ENCODE assay signal across 8 cellular contexts in the genomic region with DNA sequence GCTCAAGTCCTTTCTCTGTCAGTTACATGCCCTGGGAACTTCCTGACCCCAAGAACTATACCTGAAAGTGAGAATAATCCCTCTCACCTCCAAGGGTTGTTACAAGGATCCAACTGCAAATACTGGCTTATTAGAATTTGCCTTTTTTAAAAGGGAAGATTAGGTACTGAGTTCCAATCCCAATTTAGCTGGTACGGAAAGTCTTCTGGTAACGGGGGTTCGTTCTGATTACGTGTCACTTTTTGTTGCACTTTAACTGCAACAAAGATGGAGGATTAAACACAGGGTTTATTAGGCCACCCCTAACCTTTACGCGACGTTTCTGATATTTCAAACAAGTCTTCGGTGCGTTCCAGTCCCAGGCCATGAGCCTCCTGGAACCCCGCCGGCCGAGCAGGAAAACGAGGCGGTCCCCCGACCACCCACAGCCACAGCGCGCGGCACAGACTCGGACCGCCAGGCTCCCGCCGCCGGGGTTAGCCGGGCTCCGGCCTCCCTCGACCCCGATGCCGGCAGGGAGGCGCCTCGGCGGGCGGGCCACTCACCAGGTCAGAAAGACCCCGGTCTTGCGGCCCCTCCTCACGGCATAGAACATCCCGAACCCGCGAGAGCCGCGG. TPM values are rescaled to one million over a fixed set of nuclear protein-coding genes. Genes with fewer than 3 reads are reported as not detected.
DNase-seq lines count a peak whose midpoint lies in the region; ATAC-seq and TF ChIP-seq lines count a peak whose summit lies in the region.

No MANE protein-coding gene starts in this region.

- peak overlapping the region; percentile 87 to 96 for H3K27ac ChIP-seq in tibial artery

- peak overlapping the region; percentile 94 for H3K27ac Mint-ChIP-seq in activated naive CD8-positive, alpha-beta T cell treated with anti-CD3 and anti-CD28 coated beads, Interleukin-2, amount 50 U/mL, for 24 hours

- in situ Hi-C loops in GM13976 (cut with MboI; ENCODE audit: low sequenced_read_pairs, unreplicated experiment), result no loop called here

- peaks cover 1% of the 10 kb centered on the region for H3K36me3 ChIP-seq in kidney epithelial cell (ENCODE audit: control insufficient read depth, insufficient read depth, low read length)
- H3K36me3 ChIP-seq in tibial artery, result peaks cover 22 to 45% (median 27%) of the 10 kb centered on the region in 3 donors

- H3K36me3 Mint-ChIP-seq in activated naive CD8-positive, alpha-beta T cell treated with anti-CD3 and anti-CD28 coated beads, Interleukin-2, amount 50 U/mL, for 24 hours (ENCODE audit: low read depth), result peaks cover 43% of the 10 kb centered on the region

- peaks cover 0 to 17% (median 10%) of the 10 kb centered on the region in 4 donors for H3K4me1 ChIP-seq in tibial artery

- TF ChIP-seq CTCF in AG09309 (IDR thresholded peaks at IDR 0.05; ENCODE audit: control insufficient read depth, insufficient read depth, low read depth, low read length, missing control alignments) (no peak), kidney epithelial cell (IDR thresholded peaks at IDR 0.05; ENCODE audit: insufficient read depth, low read length, poor library complexity, severe bottlenecking) (no peak), tibial artery (IDR thresholded peaks at IDR 0.05) (no peak), GM13976 (IDR thresholded peaks at IDR 0.05; ENCODE audit: borderline replicate concordance, control extremely low read depth, extremely low read depth, insufficient read depth, missing control alignments) (no peak)

- intact Hi-C loops in tibial artery (cut with DNase I; ENCODE audit: low total_unique reads) (loop anchor here (1.0 to 5.0 kb wide), 2 partner anchors 18 to 35 kb away; a partner anchor contains a TSS), sciatic nerve (cut with DNase I) (no loop called here)

- H3K4me3 ChIP-seq in AG09309 (ENCODE audit: control insufficient read depth, low read depth, low read length) (peak overlapping the region; percentile 97), kidney epithelial cell (ENCODE audit: low read depth, low read length) (peak overlapping the region; percentile 81), tibial artery (peak overlapping the region; percentile 74 to 98)

- H3K9me3 Mint-ChIP-seq in activated naive CD8-positive, alpha-beta T cell treated with anti-CD3 and anti-CD28 coated beads, Interleukin-2, amount 50 U/mL, for 24 hours, result no peaks in the 10 kb centered on the region

- DNase-seq in AG09309 (ENCODE audit: low read depth), result no peak
- DNase-seq in activated naive CD8-positive, alpha-beta T cell treated with anti-CD3 and anti-CD28 coated beads, Interleukin-2, amount 50 U/mL, for 24 hours, result no peak
- DNase-seq in kidney epithelial cell (ENCODE audit: low read depth), result no peak
- DNase-seq in tibial artery, result no peak
- no peak for DNase-seq in GM13976 (ENCODE audit: low spot score)
- DNase-seq in sciatic nerve (ENCODE audit: low spot score), result no peak

- H3K27me3 Mint-ChIP-seq in activated naive CD8-positive, alpha-beta T cell treated with anti-CD3 and anti-CD28 coated beads, Interleukin-2, amount 50 U/mL, for 24 hours, result no peaks in the 10 kb centered on the region

- no peaks in the 10 kb centered on the region for H3K27me3 ChIP-seq in kidney epithelial cell (ENCODE audit: control insufficient read depth, insufficient read depth, low read length)
- H3K27me3 ChIP-seq in tibial artery, result no peaks in the 10 kb centered on the region

- H3K9me3 ChIP-seq in tibial artery, result no peaks in the 10 kb centered on the region

- peak overlapping the region; percentile 91 for H3K4me3 Mint-ChIP-seq in activated naive CD8-positive, alpha-beta T cell treated with anti-CD3 and anti-CD28 coated beads, Interleukin-2, amount 50 U/mL, for 24 hours

- peaks cover 58% of the 10 kb centered on the region for H3K4me1 Mint-ChIP-seq in activated naive CD8-positive, alpha-beta T cell treated with anti-CD3 and anti-CD28 coated beads, Interleukin-2, amount 50 U/mL, for 24 hours

- peak; percentile 40 for ATAC-seq in GM19395 (IDR thresholded peaks at IDR 0.05; ENCODE audit: unreplicated experiment)
- ATAC-seq in HG03432 (IDR thresholded peaks at IDR 0.05; ENCODE audit: unreplicated experiment), result peak; percentile 26
- ATAC-seq in activated naive CD8-positive, alpha-beta T cell treated with anti-CD3 and anti-CD28 coated beads, Interleukin-2, amount 50 U/mL, for 24 hours, result no peak
- ATAC-seq in sciatic nerve, result no peak

RNA-seq across cellular contexts. Expression of a gene that starts 0.4 kb away (rescaled TPM):
- total RNA-seq in kidney epithelial cell (39.0 and 43.0 TPM in 2 replicates), sciatic nerve (19.0 TPM)

RNA-seq across cellular contexts. Expression of a gene that starts 17.4 kb away (rescaled TPM):
- total RNA-seq in kidney epithelial cell, result 3,924 and 4,999 TPM in 2 replicates
- total RNA-seq in sciatic nerve, result 852 TPM

RNA-seq across cellular contexts. Expression of a gene that starts 37.2 kb away (rescaled TPM):
- total RNA-seq in kidney epithelial cell (not detected in 2 replicates), sciatic nerve (1.1 TPM)

RNA-seq across cellular contexts. Expression of a gene that starts 38.4 kb away (rescaled TPM):
- total RNA-seq in kidney epithelial cell, result 24.2 and 25.6 TPM in 2 replicates
- total RNA-seq in sciatic nerve, result 52.9 TPM

Comparison
In these comparisons a context has a peak if more than half of its experiments do, and no peak if none do; other contexts are left out.
1. ATAC-seq: peak in GM19395 (single experiment) and HG03432 (single experiment); none in activated naive CD8-positive, alpha-beta T cell treated with anti-CD3 and anti-CD28 coated beads, Interleukin-2, amount 50 U/mL, for 24 hours (single experiment) and sciatic nerve (single experiment).
2. Peak in every context shown above with its lines, with median percentiles within 50 percentile points of each other: H3K4me3 ChIP-seq.